In genomic region chr18:37711990-37712389, GRCh38 we compare ENCODE assay signal across 27 cellular contexts.
"Had no signal": no experiment of that assay in that cellular context is flagged by ENCODE, and none has a peak within 500 bp of the region (broad histone marks: within the 10 kb centered on the region; RNA-seq: fewer than 3 reads in every experiment).

No MANE protein-coding gene starts in this region.

- ATAC-seq: left cardiac atrium; left lobe of liver; lower lobe of right lung; naive thymus-derived CD8-positive, alpha-beta T cell; pancreas; right cardiac atrium; sciatic nerve; stimulated activated effector memory CD8-positive, alpha-beta T cell treated with anti-CD3 and anti-CD28 coated beads, Interleukin-12 subunit alpha, Interleukin-12 subunit beta, amount 100 ng/mL, for 72 hours had no signal

- H3K4me1 ChIP-seq: lower lobe of right lung, pancreas, prostate gland, spleen, suprapubic skin, tibial artery, uterus had no signal

- DNase-seq: hippocampal formation; kidney glomerular epithelial cell; left cardiac atrium; lower lobe of right lung; mesenchymal stem cell; naive thymus-derived CD8-positive, alpha-beta T cell; nucleus accumbens; pancreas; posterior cingulate gyrus; retina; right cardiac atrium; small intestine; spleen; stimulated activated CD4-positive, alpha-beta T cell treated with anti-CD3 and anti-CD28 coated beads, Interleukin-4, amount 100 ng/mL, for 24 hours; stimulated activated naive CD4-positive, alpha-beta T cell; tibial artery; uterus had no signal

- H3K27me3 ChIP-seq: pancreas, spleen, suprapubic skin, tibial artery, uterus had no signal

- H3K27me3 Mint-ChIP-seq: naive thymus-derived CD8-positive, alpha-beta T cell; stimulated activated naive CD8-positive, alpha-beta T cell treated with anti-CD3 and anti-CD28 coated beads, Interleukin-15, Interleukin-2, amounts not matched to agents 100 ng/mL and 50 ng/mL, for 24 hours; type B pancreatic cell had no signal

- H3K4me3 Mint-ChIP-seq: naive thymus-derived CD8-positive, alpha-beta T cell; nephron; neural crest cell; stimulated activated effector memory CD8-positive, alpha-beta T cell treated with anti-CD3 and anti-CD28 coated beads, Interleukin-12 subunit alpha, Interleukin-12 subunit beta, amount 100 ng/mL, for 72 hours; stimulated activated naive CD8-positive, alpha-beta T cell treated with anti-CD3 and anti-CD28 coated beads, Interleukin-15, Interleukin-2, amounts not matched to agents 100 ng/mL and 50 ng/mL, for 24 hours; type B pancreatic cell had no signal

- H3K27ac Mint-ChIP-seq: naive thymus-derived CD8-positive, alpha-beta T cell; nephron; stimulated activated effector memory CD8-positive, alpha-beta T cell treated with anti-CD3 and anti-CD28 coated beads, Interleukin-12 subunit alpha, Interleukin-12 subunit beta, amount 100 ng/mL, for 72 hours; stimulated activated naive CD8-positive, alpha-beta T cell treated with anti-CD3 and anti-CD28 coated beads, Interleukin-15, Interleukin-2, amounts not matched to agents 100 ng/mL and 50 ng/mL, for 24 hours; type B pancreatic cell had no signal

- H3K4me1 Mint-ChIP-seq: naive thymus-derived CD8-positive, alpha-beta T cell; neural crest cell; stimulated activated effector memory CD8-positive, alpha-beta T cell treated with anti-CD3 and anti-CD28 coated beads, Interleukin-12 subunit alpha, Interleukin-12 subunit beta, amount 100 ng/mL, for 72 hours had no signal

- H3K27ac ChIP-seq: lower lobe of right lung, pancreas, prostate gland, spleen, suprapubic skin, thoracic aorta, tibial artery, uterus had no signal

- H3K4me3 ChIP-seq: lower lobe of right lung, pancreas, prostate gland, spleen, suprapubic skin, thoracic aorta, tibial artery, uterus had no signal

- H3K36me3 Mint-ChIP-seq: naive thymus-derived CD8-positive, alpha-beta T cell; stimulated activated effector memory CD8-positive, alpha-beta T cell treated with anti-CD3 and anti-CD28 coated beads, Interleukin-12 subunit alpha, Interleukin-12 subunit beta, amount 100 ng/mL, for 72 hours; type B pancreatic cell had no signal

- H3K9me3 Mint-ChIP-seq: nephron, neural crest cell, type B pancreatic cell had no signal

- H3K9me3 ChIP-seq: lower lobe of right lung, pancreas, prostate gland, spleen, suprapubic skin, thoracic aorta, tibial artery, uterus had no signal

- H3K36me3 ChIP-seq: lower lobe of right lung, pancreas, prostate gland, spleen, suprapubic skin, thoracic aorta, tibial artery, uterus had no signal
